18 cellular contexts compared by ENCODE assay signal in the genomic region with DNA sequence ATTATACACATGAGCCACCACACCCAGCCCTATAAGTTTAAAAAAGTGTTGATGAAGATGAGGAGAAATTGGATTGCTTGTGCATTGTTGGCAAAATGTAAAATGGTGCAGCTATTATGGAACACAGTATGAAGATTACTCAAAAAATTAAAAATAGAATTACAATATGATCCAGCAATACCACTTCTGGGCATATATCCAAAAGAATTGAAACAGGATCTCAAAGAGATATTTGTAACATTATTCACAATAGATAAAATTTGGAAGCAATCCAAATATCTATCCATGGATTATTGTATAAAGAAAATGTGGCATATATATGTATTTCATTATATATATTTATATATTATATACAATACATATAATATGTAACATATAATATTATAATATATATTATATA.
"Had no signal": no experiment of that assay in that cellular context is flagged by ENCODE, and none has a peak within 500 bp of the region (broad histone marks: within the 10 kb centered on the region; RNA-seq: fewer than 3 reads in every experiment).

No MANE protein-coding gene starts in this region.

- H3K27me3 ChIP-seq: ascending aorta, heart right ventricle, neural progenitor cell, pancreas, sigmoid colon had no signal

- H3K36me3 ChIP-seq: ascending aorta, heart right ventricle, neural progenitor cell, pancreas, sigmoid colon had no signal

- H3K4me1 ChIP-seq: ascending aorta, heart right ventricle, neural progenitor cell, pancreas, sigmoid colon had no signal

- H3K27ac ChIP-seq: ascending aorta, coronary artery, heart right ventricle, neural progenitor cell, pancreas, sigmoid colon had no signal

- DNase-seq: activated CD4-positive, alpha-beta T cell treated with anti-CD3 and anti-CD28 coated beads, Interleukin-2, amount 10 ng/mL, durations not matched to agents 24 days and 14 days; activated CD8-positive, alpha-beta T cell treated with anti-CD3 and anti-CD28 coated beads for 36 hours; activated naive CD4-positive, alpha-beta T cell treated with anti-CD3 and anti-CD28 coated beads for 36 hours; activated naive CD8-positive, alpha-beta T cell treated with anti-CD3 and anti-CD28 coated beads, Interleukin-2, amount 50 U/mL, for 24 hours; activated T-cell treated with anti-CD3 and anti-CD28 coated beads, Interleukin-2, amount 50 U/mL, for 24 hours; caudate nucleus; erythroblast; heart right ventricle; mesenchymal stem cell; mucosa of descending colon; naive thymus-derived CD4-positive, alpha-beta T cell; pancreas; sigmoid colon; stimulated activated CD8-positive, alpha-beta memory T cell treated with anti-CD3 and anti-CD28 coated beads, Interleukin-4, amount 100 ng/mL, for 48 hours; stimulated activated naive CD4-positive, alpha-beta T cell had no signal

- H3K9me3 ChIP-seq: ascending aorta, pancreas had no signal

- H3K4me3 ChIP-seq: ascending aorta, coronary artery, heart right ventricle, mucosa of descending colon, neural progenitor cell, pancreas, sigmoid colon had no signal
